In genomic region chr2:170361359-170361936, GRCh38 we compare ENCODE assay signal across 8 cellular contexts.
DNase-seq lines count a peak whose midpoint lies in the region; ATAC-seq and TF ChIP-seq lines count a peak whose summit lies in the region.

No MANE protein-coding gene starts in this region.

- no peak overlapping the region for H3K27ac ChIP-seq in OCI-LY7 (ENCODE audit: low read depth, low read length, poor library complexity, severe bottlenecking)

- peak overlapping the region; percentile 48 for H3K27ac Mint-ChIP-seq in activated T-helper 17 cell treated with anti-CD3 and anti-CD28 coated beads, Interleukin-2, amount 50 U/mL, for 72 hours

- H3K4me3 ChIP-seq in HFF-Myc (replicated peaks; ENCODE audit: low read depth, low read length): no peak overlapping the region
- no peak overlapping the region for H3K4me3 ChIP-seq in OCI-LY7 (ENCODE audit: low read depth, low read length, poor library complexity, severe bottlenecking)

- peaks cover 14% of the 10 kb centered on the region for H3K4me1 Mint-ChIP-seq in activated T-helper 17 cell treated with anti-CD3 and anti-CD28 coated beads, Interleukin-2, amount 50 U/mL, for 72 hours

- ATAC-seq in activated T-helper 17 cell treated with anti-CD3 and anti-CD28 coated beads, Interleukin-2, amount 50 U/mL, for 72 hours (replicated peaks): peak; percentile 54
- no peak for ATAC-seq in omental fat pad (ENCODE audit: low FRiP score)

- TF ChIP-seq CTCF in HFF-Myc (IDR thresholded peaks at IDR 0.05; ENCODE audit: low read depth, low read length, missing control alignments): peak; percentile 79
- peak; percentile 85 for TF ChIP-seq CTCF in OCI-LY7 (conservative IDR thresholded peaks at IDR 0.05; ENCODE audit: low read length)
- TF ChIP-seq CTCF in omental fat pad (IDR thresholded peaks at IDR 0.05): no peak

- intact Hi-C loops in OCI-LY7 (cut with micrococcal nuclease; ENCODE audit: unreplicated experiment): loop anchor here (2.0 to 10.0 kb wide), 2 partner anchors 37 to 127 kb away; no protein-coding TSS in a partner anchor

- peak overlapping the region; percentile 49 for H3K4me3 Mint-ChIP-seq in activated T-helper 17 cell treated with anti-CD3 and anti-CD28 coated beads, Interleukin-2, amount 50 U/mL, for 72 hours

- no peaks in the 10 kb centered on the region for H3K9me3 ChIP-seq in OCI-LY7 (ENCODE audit: low read length)

- H3K4me1 ChIP-seq in OCI-LY7 (ENCODE audit: insufficient read depth, low read length, poor library complexity, severe bottlenecking): no peaks in the 10 kb centered on the region

- DNase-seq in EH (ENCODE audit: low read depth) (peak; percentile 57), HFF-Myc (ENCODE audit: extremely low read depth, low read depth) (peak; percentile 31), OCI-LY7 (ENCODE audit: low spot score) (peak; percentile 66), glomerular endothelial cell (ENCODE audit: extremely low read depth, low read depth, low spot score) (peak; percentile 27), retina (peak; percentile 65), omental fat pad (ENCODE audit: low spot score) (no peak), NCI-H226 (no peak)

- H3K36me3 ChIP-seq in OCI-LY7 (ENCODE audit: insufficient read depth, low read length): no peaks in the 10 kb centered on the region

- no peaks in the 10 kb centered on the region for H3K79me2 ChIP-seq in OCI-LY7 (ENCODE audit: insufficient read depth, low read depth, low read length)

- no peaks in the 10 kb centered on the region for H4K20me1 ChIP-seq in OCI-LY7 (ENCODE audit: insufficient read depth, low read length)

- peaks cover 18% of the 10 kb centered on the region for H3K27me3 Mint-ChIP-seq in activated T-helper 17 cell treated with anti-CD3 and anti-CD28 coated beads, Interleukin-2, amount 50 U/mL, for 72 hours

- H3K9me3 Mint-ChIP-seq in activated T-helper 17 cell treated with anti-CD3 and anti-CD28 coated beads, Interleukin-2, amount 50 U/mL, for 72 hours: no peaks in the 10 kb centered on the region

- H3K36me3 Mint-ChIP-seq in activated T-helper 17 cell treated with anti-CD3 and anti-CD28 coated beads, Interleukin-2, amount 50 U/mL, for 72 hours (ENCODE audit: low read depth): no peaks in the 10 kb centered on the region

- CTCF ChIA-PET in OCI-LY7 (lab: Charles Lee; ENCODE audit: unreplicated experiment): interaction anchor here (0.7 kb wide), 1 partner anchor 34 kb away, joined by 3 read pairs; no protein-coding TSS in a partner anchor

- POLR2A ChIA-PET in OCI-LY7 (lab: Charles Lee): interaction anchor here (0.7 kb wide), 1 partner anchor 15 kb away, joined by 4 read pairs; no protein-coding TSS in a partner anchor

- no TSS peak for BruUV-seq in OCI-LY7 (replicated peaks; lab: Mats Ljungman, UMichigan)

- H3K9me2 ChIP-seq in OCI-LY7 (ENCODE audit: insufficient read depth, low read length): no peaks in the 10 kb centered on the region

- H3K4me2 ChIP-seq in OCI-LY7 (ENCODE audit: low read length): peak overlapping the region; percentile 11; the same call in 1 of the 2 replicates

- H2AFZ ChIP-seq in OCI-LY7 (ENCODE audit: low read length): peak overlapping the region; percentile 43; the same call in 1 of the 2 replicates

Comparison
In these comparisons a context has a peak if more than half of its experiments do, and no peak if none do; other contexts are left out.
1. DNase-seq: peak in EH (single experiment), HFF-Myc (single experiment), OCI-LY7 (single experiment), glomerular endothelial cell (single experiment) and retina (single experiment); none in omental fat pad (single experiment) and NCI-H226 (single experiment).
2. CTCF ChIP-seq: peak in HFF-Myc (single experiment) and OCI-LY7 (single experiment); none in omental fat pad (0 of 3).